In the genomic region with DNA sequence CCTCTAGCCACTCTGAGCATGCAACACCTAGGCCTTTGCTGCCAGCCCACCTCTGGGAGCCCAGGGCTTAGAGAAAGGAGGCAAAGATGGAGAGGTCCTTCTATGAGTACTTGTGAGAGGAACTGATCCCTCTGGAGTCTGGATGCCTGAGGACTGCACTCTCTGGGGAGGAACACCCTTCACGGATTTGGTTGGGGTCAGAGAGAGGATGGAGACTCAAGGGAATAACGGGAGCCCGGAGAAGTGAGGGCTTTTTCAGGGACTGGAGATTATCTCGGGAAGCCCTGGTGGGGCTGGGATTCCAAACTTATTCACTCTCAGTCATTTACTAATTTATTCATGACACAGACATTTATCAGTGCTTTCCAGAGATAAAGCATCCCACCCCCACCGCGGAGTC, we compare ENCODE assay signal across 8 cellular contexts. TPM values are rescaled to one million over a fixed set of nuclear protein-coding genes. Genes with fewer than 3 reads are reported as not detected.
DNase-seq lines count a peak whose midpoint lies in the region; ATAC-seq and TF ChIP-seq lines count a peak whose summit lies in the region.

No MANE protein-coding gene starts in this region.

- peaks cover 11 to 30% (median 22%) of the 10 kb centered on the region in 3 donors for H3K4me1 Mint-ChIP-seq in T-cell

- ATAC-seq in T-cell (replicated peaks in 1 of 4): no peak
- ATAC-seq in GM21526 (IDR thresholded peaks at IDR 0.05; ENCODE audit: low FRiP score, unreplicated experiment): no peak
- ATAC-seq in left colon: no peak

- CTCF ChIA-PET in T-cell (lab: Charles Lee): interaction anchor here (0.6 to 2.2 kb wide), 13 partner anchors 14 to 788 kb away, joined by 3 to 23 read pairs (median 5); partner anchors contain the start of gene CEP85 (in 2 of the 2)

- intact Hi-C loops in sigmoid colon (cut with DNase I): loop anchor here (2.0 to 10.0 kb wide), 4 partner anchors 58 to 156 kb away; partner anchors contain the start of gene PDIK1L
- intact Hi-C loops in left colon (cut with DNase I, micrococcal nuclease): no loop called here

- H3K27me3 ChIP-seq in sigmoid colon: no peaks in the 10 kb centered on the region

- H3K4me3 Mint-ChIP-seq in T-cell: peak overlapping the region; percentile 81 to 85 (median 82)

- H3K4me1 ChIP-seq in sigmoid colon: peaks cover 0 to 24% (median 17%) of the 10 kb centered on the region in 4 donors

- DNase-seq in T-cell (no peak), fibroblast of the aortic adventitia (ENCODE audit: low read depth) (no peak), sigmoid colon (no peak), DMS79 (lab: John Stamatoyannopoulos, UW) (no peak), left colon (no peak), MV-4-11 (lab: John Stamatoyannopoulos, UW) (no peak)

- H3K9me3 ChIP-seq in sigmoid colon: no peaks in the 10 kb centered on the region

- peak overlapping the region; percentile 78 to 85 (median 82) for H3K27ac ChIP-seq in sigmoid colon

- no peak for TF ChIP-seq POLR2A in sigmoid colon (IDR thresholded peaks at IDR 0.05)

- no peak for TF ChIP-seq CTCF in GM12875 (IDR thresholded peaks at IDR 0.05; ENCODE audit: borderline replicate concordance, insufficient read depth, low read depth, low read length)
- no peak for TF ChIP-seq CTCF in fibroblast of the aortic adventitia (IDR thresholded peaks at IDR 0.05; ENCODE audit: insufficient read depth, low read length)
- TF ChIP-seq CTCF in sigmoid colon (IDR thresholded peaks at IDR 0.05): no peak

- no peaks in the 10 kb centered on the region for H3K9me3 Mint-ChIP-seq in T-cell

- H3K36me3 Mint-ChIP-seq in T-cell: no peaks in the 10 kb centered on the region

- TF ChIP-seq EP300 in sigmoid colon (IDR thresholded peaks at IDR 0.05): no peak

- 59 to 67% methylated on average over 6 of the region's 6 CpGs for WGBS in sigmoid colon, 2 donors

- H3K27ac Mint-ChIP-seq in T-cell: peak overlapping the region; percentile 66 to 79

- H3K27me3 Mint-ChIP-seq in T-cell: no peaks in the 10 kb centered on the region

- POLR2A ChIA-PET in T-cell (lab: Charles Lee): no interaction called here

- H3K36me3 ChIP-seq in sigmoid colon: peaks cover 0 to 10% (median 0%) of the 10 kb centered on the region in 4 donors

- H3K4me3 ChIP-seq in GM12875 (ENCODE audit: low read depth, low read length) (peak overlapping the region; percentile 93), fibroblast of the aortic adventitia (ENCODE audit: low read depth, low read length) (peak overlapping the region; percentile 89), sigmoid colon (peak overlapping the region; percentile 84 to 93 (median 86))

RNA-seq across cellular contexts. Expression of gene C1orf232, which starts 0.4 kb away (rescaled TPM):
- not detected for total RNA-seq in T-cell
- not detected in 2 replicates for total RNA-seq in fibroblast of the aortic adventitia (ENCODE audit: low replicate concordance)
- total RNA-seq in sigmoid colon: not detected
- polyA plus RNA-seq in sigmoid colon: not detected
- total RNA-seq in left colon: not detected

RNA-seq across cellular contexts. Expression of gene ZNF593, which starts 0.5 kb away (rescaled TPM):
- total RNA-seq in T-cell: 10 to 100 TPM in 3 of 5 donors, 1 to 10 TPM in 2; 8.5 to 17.7 (median 17.1) TPM
- 19.4 and 42.4 TPM in 2 replicates for total RNA-seq in fibroblast of the aortic adventitia (ENCODE audit: low replicate concordance)
- 10 to 100 TPM; 16.3 to 37.2 (median 32.1) TPM for total RNA-seq in sigmoid colon
- 100 to 1,000 TPM in 1 of 3 donors, 10 to 100 TPM in 2; 38.4 to 114 (median 61.3) TPM for polyA plus RNA-seq in sigmoid colon
- 10 to 100 TPM; 17.6 to 21.2 TPM for total RNA-seq in left colon

RNA-seq across cellular contexts. Expression of gene ZNF593OS, which starts 2.4 kb away (rescaled TPM):
- total RNA-seq in T-cell (not detected), fibroblast of the aortic adventitia (ENCODE audit: low replicate concordance) (not detected in 2 replicates), sigmoid colon (not detected), left colon (not detected)
- under 1 TPM in 1 of 3 donors, not detected in 2; 0.13 TPM for polyA plus RNA-seq in sigmoid colon

RNA-seq across cellular contexts. Expression of gene CNKSR1, which starts 8.1 kb away (rescaled TPM):
- total RNA-seq in T-cell (1 to 10 TPM; 2.9 to 6.8 (median 3.6) TPM), fibroblast of the aortic adventitia (ENCODE audit: low replicate concordance) (0.27 TPM in 1 of 2 replicates, not detected in the other), sigmoid colon (1 to 10 TPM in 2 of 4 donors, under 1 TPM in 1, not detected in 1; 0.82 to 4.7 (median 1.8) TPM), left colon (10 to 100 TPM; 37.3 to 45.6 TPM)
- 10 to 100 TPM; 13.8 to 29.0 (median 16.0) TPM for polyA plus RNA-seq in sigmoid colon

RNA-seq across cellular contexts. Expression of gene FAM110D, which starts 10.3 kb away (rescaled TPM):
- total RNA-seq in T-cell (under 1 TPM in 1 of 5 donors, not detected in 4; 0.09 TPM), fibroblast of the aortic adventitia (ENCODE audit: low replicate concordance) (not detected in 2 replicates), sigmoid colon (1 to 10 TPM; 1.1 to 4.2 (median 2.2) TPM), left colon (1 to 10 TPM in 1 of 2 donors, under 1 TPM in 1; 0.85 to 1.0 TPM)
- polyA plus RNA-seq in sigmoid colon: 1 to 10 TPM in 1 of 3 donors, under 1 TPM in 1, not detected in 1; 0.60 to 1.1 TPM
